Comparison of ENCODE assay signal across 16 cellular contexts in genomic region chr2:203758841-203759691, GRCh38. TPM values are rescaled to one million over a fixed set of nuclear protein-coding genes. Genes with fewer than 3 reads are reported as not detected.
A peak's percentile ranks its signal among the peaks of the same experiment; 100 is the strongest.
DNase-seq lines count a peak whose midpoint lies in the region; ATAC-seq and TF ChIP-seq lines count a peak whose summit lies in the region.
"Had no signal": no experiment of that assay in that cellular context is flagged by ENCODE, and none has a peak within 500 bp of the region (broad histone marks: within the 10 kb centered on the region; RNA-seq: fewer than 3 reads in every experiment).

No MANE protein-coding gene starts in this region.

- no peaks in the 10 kb centered on the region for H4K20me1 ChIP-seq in SK-N-SH (ENCODE audit: insufficient read depth)

- ATAC-seq in activated T-cell treated with anti-CD3 and anti-CD28 coated beads, Interleukin-2, amount 50 U/mL, for 72 hours (replicated peaks in 1 of 2), result no peak
- ATAC-seq: naive thymus-derived CD8-positive, alpha-beta T cell had no signal

- no peak for TF ChIP-seq EP300 in SK-N-SH (IDR thresholded peaks at IDR 0.05; ENCODE audit: borderline replicate concordance in 1 of 2, low read depth in 1 of 2, low read length in 1 of 2)

- H2AFZ ChIP-seq in SK-N-SH (ENCODE audit: low read depth), result peak overlapping the region; percentile 66; the same call in 1 of the 2 replicates

- H3K36me3 Mint-ChIP-seq in activated T-cell treated with anti-CD3 and anti-CD28 coated beads, Interleukin-2, amount 50 U/mL, for 72 hours (ENCODE audit: insufficient read depth in 2 of 2), result peaks cover 37 to 62% of the 10 kb centered on the region in 2 donors

- H3K27ac ChIP-seq in SK-N-SH (ENCODE audit: low read depth in 2 of 2, low read length in 1 of 2), result peak overlapping the region in 1 of 2 experiments; percentile 46; a peak in 2 of 4 replicates
- H3K27ac ChIP-seq: KMS-11, tibial nerve had no signal

- WGBS in SK-N-SH (ENCODE audit: low lambda C conversion rate), result 42% methylated on average over 4 of the region's 4 CpGs

- TF ChIP-seq RAD21 in SK-N-SH (IDR thresholded peaks at IDR 0.05; ENCODE audit: low read length), result no peak

- H3K4me2 ChIP-seq in SK-N-SH, result no peak overlapping the region
- H3K4me2 ChIP-seq: KMS-11 had no signal

- CTCF ChIA-PET in SK-N-SH (lab: Yijun Ruan, JAX), result no interaction called here

- TF ChIP-seq CTCF in SK-N-SH (IDR thresholded peaks at IDR 0.05) (no peak), fibroblast of villous mesenchyme (IDR thresholded peaks at IDR 0.05; ENCODE audit: insufficient read depth, low read depth, low read length) (no peak)

- H3K4me3 ChIP-seq in SK-N-SH (ENCODE audit: low read depth in 2 of 2, low read length in 1 of 2), result no peak overlapping the region
- H3K4me3 ChIP-seq in fibroblast of villous mesenchyme (ENCODE audit: low read depth, low read length), result no peak overlapping the region
- H3K4me3 ChIP-seq: tibial nerve had no signal

- H3K9me3 Mint-ChIP-seq in activated T-cell treated with anti-CD3 and anti-CD28 coated beads, Interleukin-2, amount 50 U/mL, for 72 hours, result peaks cover 14 to 28% of the 10 kb centered on the region in 2 donors

- H3K27me3 ChIP-seq in SK-N-SH (ENCODE audit: insufficient read depth), result no peaks in the 10 kb centered on the region
- H3K27me3 ChIP-seq: tibial nerve had no signal

- H3K9me3 ChIP-seq in SK-N-SH, result peaks cover 12% of the 10 kb centered on the region; the same call in 1 of the 2 replicates

- peaks cover 0 to 3% of the 10 kb centered on the region in 2 experiments for H3K36me3 ChIP-seq in SK-N-SH (replicated peaks in 1 of 2; ENCODE audit: control insufficient read depth in 1 of 2, insufficient read depth in 2 of 2, low read length in 1 of 2)
- H3K36me3 ChIP-seq: tibial nerve had no signal

- no peak overlapping the region for H3K9ac ChIP-seq in SK-N-SH
- H3K9ac ChIP-seq: KMS-11 had no signal

- no peak for DNase-seq in activated T-cell treated with anti-CD3 and anti-CD28 coated beads, Interleukin-2, amount 50 U/mL, for 72 hours
- no peak for DNase-seq in activated T-cell treated with anti-CD3 and anti-CD28 coated beads, Interleukin-2, amount 50 U/mL, for 48 hours
- no peak for DNase-seq in SK-N-SH
- peak; percentile 47 for DNase-seq in fibroblast of villous mesenchyme (ENCODE audit: low read depth)
- DNase-seq in stromal cell of bone marrow (ENCODE audit: low read depth), result peak; percentile 64
- DNase-seq in NCI-H1092 (lab: John Stamatoyannopoulos, UW), result no peak
- no peak for DNase-seq in NCI-H1436 (lab: John Stamatoyannopoulos, UW)
- no peak for DNase-seq in Kasumi-1 (lab: John Stamatoyannopoulos, UW)
- DNase-seq: cerebellar nuclear complex; naive thymus-derived CD8-positive, alpha-beta T cell; NCI-H774; stimulated activated CD4-positive, alpha-beta T cell treated with anti-CD3 and anti-CD28 coated beads, Interleukin-4, amount 100 ng/mL, for 24 hours had no signal

- H3F3A ChIP-seq in SK-N-SH (replicated peaks; ENCODE audit: insufficient read depth), result peaks cover 3% of the 10 kb centered on the region

- no peaks in the 10 kb centered on the region for H3K9me2 ChIP-seq in SK-N-SH

- H3K79me2 ChIP-seq in SK-N-SH (ENCODE audit: insufficient read depth), result no peaks in the 10 kb centered on the region

- peak overlapping the region; percentile 45 for H3K27ac Mint-ChIP-seq in activated T-cell treated with anti-CD3 and anti-CD28 coated beads, Interleukin-2, amount 50 U/mL, for 72 hours
- H3K27ac Mint-ChIP-seq: B cell; T-helper 2 cell treated with Interferon-gamma antibody and Interleukin-4, amounts not matched to agents 5 μg/mL and 100 μg/mL, for 36 hours had no signal

- POLR2A ChIA-PET in SK-N-SH (lab: Yijun Ruan, JAX), result no interaction called here

- no peaks in the 10 kb centered on the region for H3K27me3 Mint-ChIP-seq in activated T-cell treated with anti-CD3 and anti-CD28 coated beads, Interleukin-2, amount 50 U/mL, for 72 hours (ENCODE audit: low read depth)
- H3K27me3 Mint-ChIP-seq: naive thymus-derived CD8-positive, alpha-beta T cell had no signal

- H3K4me3 Mint-ChIP-seq in activated T-cell treated with anti-CD3 and anti-CD28 coated beads, Interleukin-2, amount 50 U/mL, for 72 hours, result no peak overlapping the region
- H3K4me3 Mint-ChIP-seq: B cell; naive thymus-derived CD8-positive, alpha-beta T cell; T-helper 2 cell treated with Interferon-gamma antibody and Interleukin-4, amounts not matched to agents 5 μg/mL and 100 μg/mL, for 36 hours had no signal

- peaks cover 56% of the 10 kb centered on the region for H3K4me1 Mint-ChIP-seq in activated T-cell treated with anti-CD3 and anti-CD28 coated beads, Interleukin-2, amount 50 U/mL, for 72 hours (ENCODE audit: low read depth)
- H3K4me1 Mint-ChIP-seq: B cell had no signal

- H3K4me1 ChIP-seq in SK-N-SH (ENCODE audit: control insufficient read depth in 1 of 2, insufficient read depth in 2 of 2, low read depth in 1 of 2, low read length in 1 of 2), result peaks cover 0 to 7% of the 10 kb centered on the region in 2 experiments; a peak in 1 of 4 replicates
- H3K4me1 ChIP-seq: tibial nerve had no signal

TF ChIP-seq in SK-N-SH, 30 proteins besides CTCF, POLR2A, EP300 and RAD21 (continues in another document):
- TF ChIP-seq TEAD4 (IDR thresholded peaks at IDR 0.05; ENCODE audit: borderline replicate concordance, insufficient read depth), result no peak
- TF ChIP-seq JUND (IDR thresholded peaks at IDR 0.05), result no peak
- no peak for TF ChIP-seq REST (IDR thresholded peaks at IDR 0.05; ENCODE audit: low read depth, low read length)
- no peak for TF ChIP-seq ZBTB33 (IDR thresholded peaks at IDR 0.05; ENCODE audit: borderline replicate concordance, low read depth)
- TF ChIP-seq IRF3 (IDR thresholded peaks at IDR 0.05; ENCODE audit: low read depth, low read length), result no peak
- TF ChIP-seq USF2 (IDR thresholded peaks at IDR 0.05; ENCODE audit: borderline replicate concordance, low read depth, low read length), result no peak
- TF ChIP-seq NRF1 (IDR thresholded peaks at IDR 0.05; ENCODE audit: low read depth, low read length), result no peak
- no peak for TF ChIP-seq CHD2 (IDR thresholded peaks at IDR 0.05; ENCODE audit: low read length, partially characterized antibody)
- TF ChIP-seq GABPA (IDR thresholded peaks at IDR 0.05; ENCODE audit: low read depth), result no peak

RNA-seq across cellular contexts. Expression of gene CD28, which starts 52.6 kb away (rescaled TPM):
- total RNA-seq in activated T-cell treated with anti-CD3 and anti-CD28 coated beads, Interleukin-2, amount 50 U/mL, for 72 hours, result 100 to 1,000 TPM; 177 to 206 TPM
- 0.05 and 0.13 TPM in 2 replicates for polyA plus RNA-seq in SK-N-SH (2012; rRNA removed)
- 0.04 and 0.10 TPM in 2 replicates for polyA plus RNA-seq in SK-N-SH (2012; cell fraction: cytosol; rRNA removed)
- polyA plus RNA-seq in SK-N-SH (2012; cell fraction: nucleus; rRNA removed), result 0.05 and 0.06 TPM in 2 replicates
- not detected in 2 replicates for total RNA-seq in fibroblast of villous mesenchyme

Comparison
In these comparisons a context has a peak if more than half of its experiments do, and no peak if none do; other contexts are left out.
1. DNase-seq: peak in fibroblast of villous mesenchyme (single experiment) and stromal cell of bone marrow (single experiment); none in activated T-cell treated with anti-CD3 and anti-CD28 coated beads, Interleukin-2, amount 50 U/mL, for 72 hours (0 of 2), activated T-cell treated with anti-CD3 and anti-CD28 coated beads, Interleukin-2, amount 50 U/mL, for 48 hours (0 of 2), SK-N-SH (single experiment), NCI-H1092 (single experiment), NCI-H1436 (single experiment) and Kasumi-1 (0 of 2).
2. RNA of gene CD28, which starts 52.6 kb away (total RNA-seq): 177 to 206 TPM in activated T-cell treated with anti-CD3 and anti-CD28 coated beads, Interleukin-2, amount 50 U/mL, for 72 hours; not detected in fibroblast of villous mesenchyme; every median in the first group is over 100 times any median in the second.